8 cellular contexts compared by ENCODE assay signal in genomic region chr6:16319813-16320532, GRCh38.
DNase-seq lines count a peak whose midpoint lies in the region; ATAC-seq and TF ChIP-seq lines count a peak whose summit lies in the region.

No MANE protein-coding gene starts in this region.

- intact Hi-C loops in posterior vena cava (cut with DNase I) = no loop called here

- no peaks in the 10 kb centered on the region for H3K36me3 Mint-ChIP-seq in activated naive CD4-positive, alpha-beta T cell treated with anti-CD3 and anti-CD28 coated beads, Interleukin-2, amount 50 U/mL, for 72 hours
- no peaks in the 10 kb centered on the region for H3K36me3 Mint-ChIP-seq in glutamatergic neuron (ENCODE audit: unreplicated experiment)

- H3K9me3 ChIP-seq in BLaER1 = no peaks in the 10 kb centered on the region
- H3K9me3 ChIP-seq in SK-N-MC (ENCODE audit: low read depth, low read length) = no peaks in the 10 kb centered on the region

- peak; percentile 47 for ATAC-seq in GM19438 (IDR thresholded peaks at IDR 0.05; ENCODE audit: low read depth, unreplicated experiment)
- ATAC-seq in HG03521 (IDR thresholded peaks at IDR 0.05; ENCODE audit: unreplicated experiment) = peak; percentile 47
- ATAC-seq in activated naive CD4-positive, alpha-beta T cell treated with anti-CD3 and anti-CD28 coated beads, Interleukin-2, amount 50 U/mL, for 72 hours = peak; percentile 66 to 72

- H3K27me3 ChIP-seq in BLaER1 = no peaks in the 10 kb centered on the region

- H3K36me3 ChIP-seq in BLaER1 (no peaks in the 10 kb centered on the region), SK-N-MC (ENCODE audit: insufficient read depth, low read length) (no peaks in the 10 kb centered on the region), urinary bladder (ENCODE audit: insufficient read depth) (no peaks in the 10 kb centered on the region)

- H3K4me3 ChIP-seq in BLaER1 (no peak overlapping the region), SK-N-MC (peak overlapping the region; percentile 72), urinary bladder (ENCODE audit: low read depth, low read length) (no peak overlapping the region)

- H3K27me3 Mint-ChIP-seq in glutamatergic neuron (ENCODE audit: unreplicated experiment) = peaks cover 12% of the 10 kb centered on the region

- peak; percentile 62 for DNase-seq in SK-N-MC (ENCODE audit: low read depth, low spot score)
- DNase-seq in activated naive CD4-positive, alpha-beta T cell treated with anti-CD3 and anti-CD28 coated beads, Interleukin-2, amount 50 U/mL, for 72 hours (ENCODE audit: low spot score in 2 of 2) = peak; percentile 63 to 75
- DNase-seq in glutamatergic neuron = peak; percentile 35
- peak; percentile 87 for DNase-seq in posterior vena cava (ENCODE audit: low spot score)

- no peak for TF ChIP-seq CTCF in glutamatergic neuron (IDR thresholded peaks at IDR 0.05; ENCODE audit: partially characterized antibody, unreplicated experiment)

- H3K9me3 Mint-ChIP-seq in activated naive CD4-positive, alpha-beta T cell treated with anti-CD3 and anti-CD28 coated beads, Interleukin-2, amount 50 U/mL, for 72 hours = no peaks in the 10 kb centered on the region
- H3K9me3 Mint-ChIP-seq in glutamatergic neuron (ENCODE audit: unreplicated experiment) = peaks cover 12% of the 10 kb centered on the region

- H3K27ac ChIP-seq in BLaER1 = peak overlapping the region; percentile 28
- peak overlapping the region; percentile 89 for H3K27ac ChIP-seq in SK-N-MC
- peak overlapping the region; percentile 53 for H3K27ac ChIP-seq in urinary bladder (ENCODE audit: low read depth)

- H3K9ac ChIP-seq in BLaER1 (no peak overlapping the region; the same call in 1 of the 2 replicates), SK-N-MC (ENCODE audit: insufficient read length) (peak overlapping the region; percentile 58)

- 12% methylated on average over 16 of the region's 16 CpGs for WGBS in urinary bladder

- peak overlapping the region; percentile 83 for H3K4me2 ChIP-seq in BLaER1

- H3K4me3 Mint-ChIP-seq in glutamatergic neuron (ENCODE audit: unreplicated experiment) = peak overlapping the region; percentile 63

- H4K20me1 ChIP-seq in BLaER1 = no peaks in the 10 kb centered on the region

- H3K4me1 ChIP-seq in BLaER1 (peaks cover 72% of the 10 kb centered on the region), urinary bladder (ENCODE audit: insufficient read depth) (no peaks in the 10 kb centered on the region)

- H3K27ac Mint-ChIP-seq in activated naive CD4-positive, alpha-beta T cell treated with anti-CD3 and anti-CD28 coated beads, Interleukin-2, amount 50 U/mL, for 72 hours = peak overlapping the region; percentile 72 to 76
- peak overlapping the region; percentile 98 for H3K27ac Mint-ChIP-seq in glutamatergic neuron (ENCODE audit: unreplicated experiment)

- H3K4me1 Mint-ChIP-seq in glutamatergic neuron (ENCODE audit: low read depth, unreplicated experiment) = peaks cover 53% of the 10 kb centered on the region

Comparison
In these comparisons a context has a peak if more than half of its experiments do, and no peak if none do; other contexts are left out.
1. H3K27ac ChIP-seq: peak in every context shown above with its lines; median percentile 89 in SK-N-MC; 53 in urinary bladder; 28 in BLaER1.
2. DNase-seq: peak in every context shown above with its lines; median percentile 87 in posterior vena cava; 69 in activated naive CD4-positive, alpha-beta T cell treated with anti-CD3 and anti-CD28 coated beads, Interleukin-2, amount 50 U/mL, for 72 hours; 62 in SK-N-MC; 35 in glutamatergic neuron.